In the genomic region with DNA sequence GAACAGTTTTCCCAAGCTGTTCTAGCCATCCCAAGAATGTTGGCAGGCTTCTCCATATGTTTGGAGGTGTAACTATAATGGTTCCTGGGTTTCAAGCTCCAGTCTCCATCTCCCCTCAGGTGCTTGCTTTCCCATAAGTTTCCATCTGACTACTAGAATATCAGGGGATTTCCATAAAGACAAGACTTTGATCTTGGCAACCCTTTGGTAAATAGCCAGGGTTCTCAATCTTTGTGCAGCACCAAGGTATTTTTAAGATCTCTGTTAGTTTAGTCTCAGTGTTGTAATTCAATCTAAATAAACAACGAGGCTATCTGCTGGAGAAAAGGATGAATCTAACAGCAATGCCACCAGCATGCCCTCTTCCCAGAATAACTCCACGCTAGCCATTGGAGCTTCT, we compare ENCODE assay signal across 9 cellular contexts. TPM values are rescaled to one million over a fixed set of nuclear protein-coding genes. Genes with fewer than 3 reads are reported as not detected.
DNase-seq lines count a peak whose midpoint lies in the region; ATAC-seq, FAIRE-seq and TF ChIP-seq lines count a peak whose summit lies in the region.
"Not testable (repeated sequence)": the region's sequence is repeated elsewhere in the genome, so short reads cannot be mapped to it uniquely, and the experiment has no call there.
"Had no signal": no experiment of that assay in that cellular context is flagged by ENCODE, and none has a peak within 500 bp of the region (broad histone marks: within the 10 kb centered on the region; RNA-seq: fewer than 3 reads in every experiment).

No MANE protein-coding gene starts in this region.

- ATAC-seq in CD8-positive, alpha-beta T cell; activated T-helper 17 cell treated with anti-CD3 and anti-CD28 coated beads, Interleukin-2, amount 50 U/mL, for 72 hours (replicated peaks); naive thymus-derived CD4-positive, alpha-beta T cell; stimulated activated effector memory CD8-positive, alpha-beta T cell treated with anti-CD3 and anti-CD28 coated beads, Interleukin-12 subunit alpha, Interleukin-12 subunit beta, amount 100 ng/mL, for 72 hours: not testable (repeated sequence)
- ATAC-seq in GM12878: peak; percentile 36; the same call in 1 of the 3 replicates

- CTCF ChIA-PET in CD8-positive, alpha-beta T cell (lab: Charles Lee); GM12878 (lab: Yijun Ruan, JAX): not testable (repeated sequence)
- CTCF ChIA-PET in naive thymus-derived CD4-positive, alpha-beta T cell (lab: Charles Lee): interaction anchor here (1.6 kb wide), 1 partner anchor 54 kb away, joined by 6 read pairs; no protein-coding TSS in a partner anchor

- H3K9me3 ChIP-seq in CD8-positive, alpha-beta T cell (ENCODE audit: low read length); GM12878 (replicated peaks; ENCODE audit: control insufficient read depth, insufficient read depth, low read length); naive thymus-derived CD4-positive, alpha-beta T cell (ENCODE audit: control insufficient read depth in 2 of 3, low read length in 3 of 3): not testable (repeated sequence)

- in situ Hi-C loops in GM12878 (cut with MboI): not testable (repeated sequence)

- H4K20me1 ChIP-seq in GM12878 (ENCODE audit: control insufficient read depth, insufficient read depth): not testable (repeated sequence)

- H3K9ac ChIP-seq in GM12878 (ENCODE audit: control insufficient read depth, insufficient read depth, low read length): not testable (repeated sequence)

- intact Hi-C loops in CD8-positive, alpha-beta T cell (cut with DNase I, micrococcal nuclease); GM12878 (cut with micrococcal nuclease; ENCODE audit: unreplicated experiment); naive thymus-derived CD4-positive, alpha-beta T cell (cut with micrococcal nuclease): not testable (repeated sequence)

- not testable (repeated sequence) for H3K27ac ChIP-seq in CD8-positive, alpha-beta T cell (ENCODE audit: low read depth, low read length); GM12878 (ENCODE audit: control insufficient read depth, insufficient read depth); naive thymus-derived CD4-positive, alpha-beta T cell (ENCODE audit: low read depth, low read length)

- H3K4me3 Mint-ChIP-seq in CD8-positive, alpha-beta T cell; T-helper 1 cell treated with Interleukin-12 subunit alpha and Interleukin-12 subunit beta and Interleukin-4 antibody, amounts not matched to agents 30 μg/mL and 1 μg/mL, for 36 hours; immature natural killer cell; stimulated activated effector memory CD8-positive, alpha-beta T cell treated with anti-CD3 and anti-CD28 coated beads, Interleukin-12 subunit alpha, Interleukin-12 subunit beta, amount 100 ng/mL, for 72 hours: not testable (repeated sequence)
- H3K4me3 Mint-ChIP-seq in activated T-helper 17 cell treated with anti-CD3 and anti-CD28 coated beads, Interleukin-2, amount 50 U/mL, for 72 hours: peak overlapping the region; percentile 29
- peak overlapping the region in 1 of 10 donors; percentile 7 for H3K4me3 Mint-ChIP-seq in naive thymus-derived CD4-positive, alpha-beta T cell

- H3K4me3 ChIP-seq in CD8-positive, alpha-beta T cell (ENCODE audit: low read depth, low read length); GM12878; naive thymus-derived CD4-positive, alpha-beta T cell (ENCODE audit: low read length): not testable (repeated sequence)

- not testable (repeated sequence) for H3K9me3 Mint-ChIP-seq in CD8-positive, alpha-beta T cell; T-helper 1 cell treated with Interleukin-12 subunit alpha and Interleukin-12 subunit beta and Interleukin-4 antibody, amounts not matched to agents 30 μg/mL and 1 μg/mL, for 36 hours; activated T-helper 17 cell treated with anti-CD3 and anti-CD28 coated beads, Interleukin-2, amount 50 U/mL, for 72 hours; immature natural killer cell; naive thymus-derived CD4-positive, alpha-beta T cell; stimulated activated effector memory CD8-positive, alpha-beta T cell treated with anti-CD3 and anti-CD28 coated beads, Interleukin-12 subunit alpha, Interleukin-12 subunit beta, amount 100 ng/mL, for 72 hours

- not testable (repeated sequence) for DNase-seq in CD8-positive, alpha-beta T cell; GM12878 (ENCODE audit: low read depth, low spot score); immature natural killer cell; naive thymus-derived CD4-positive, alpha-beta T cell
- peak in 1 of 2 donors; percentile 34 for DNase-seq in stimulated activated effector memory CD8-positive, alpha-beta T cell treated with anti-CD3 and anti-CD28 coated beads, Interleukin-12 subunit alpha, Interleukin-12 subunit beta, amount 100 ng/mL, for 72 hours (ENCODE audit: low spot score in 2 of 2)

- WGBS in GM12878 (ENCODE audit: insufficient coverage, insufficient replicate concordance, low lambda C conversion rate, missing lambda C conversion rate): 69% methylated on average over 2 of the region's 2 CpGs

- not testable (repeated sequence) for TF ChIP-seq POLR2A in GM12878 (IDR thresholded peaks at IDR 0.05; ENCODE audit: low read depth, low read length)

- not testable (repeated sequence) for H3K27me3 Mint-ChIP-seq in CD8-positive, alpha-beta T cell (ENCODE audit: low read depth); T-helper 1 cell treated with Interleukin-12 subunit alpha and Interleukin-12 subunit beta and Interleukin-4 antibody, amounts not matched to agents 30 μg/mL and 1 μg/mL, for 36 hours (ENCODE audit: low read depth); activated T-helper 17 cell treated with anti-CD3 and anti-CD28 coated beads, Interleukin-2, amount 50 U/mL, for 72 hours; immature natural killer cell (ENCODE audit: low read depth in 3 of 3); naive thymus-derived CD4-positive, alpha-beta T cell

- H3K79me2 ChIP-seq in GM12878 (ENCODE audit: control insufficient read depth, insufficient read depth, low read length): not testable (repeated sequence)

- RAD21 ChIA-PET in GM12878 (lab: Charles Lee; ENCODE audit: unreplicated experiment): not testable (repeated sequence)

- H2AFZ ChIP-seq in GM12878 (ENCODE audit: control insufficient read depth, low read depth, low read length): not testable (repeated sequence)

- TF ChIP-seq EP300 in GM12878 (IDR thresholded peaks at IDR 0.05; ENCODE audit: borderline replicate concordance in 1 of 2, control insufficient read depth in 1 of 2, low read depth in 2 of 2, low read length in 2 of 2): not testable (repeated sequence)

- H3K27ac Mint-ChIP-seq in CD8-positive, alpha-beta T cell: peak overlapping the region; percentile 61
- peak overlapping the region; percentile 6 for H3K27ac Mint-ChIP-seq in T-helper 1 cell treated with Interleukin-12 subunit alpha and Interleukin-12 subunit beta and Interleukin-4 antibody, amounts not matched to agents 30 μg/mL and 1 μg/mL, for 36 hours
- not testable (repeated sequence) for H3K27ac Mint-ChIP-seq in activated T-helper 17 cell treated with anti-CD3 and anti-CD28 coated beads, Interleukin-2, amount 50 U/mL, for 72 hours
- H3K27ac Mint-ChIP-seq in immature natural killer cell: peak overlapping the region; percentile 55 to 91 (median 84)
- H3K27ac Mint-ChIP-seq in naive thymus-derived CD4-positive, alpha-beta T cell: peak overlapping the region in 6 of 9 donors; percentile 42 to 83 (median 62)
- H3K27ac Mint-ChIP-seq in stimulated activated effector memory CD8-positive, alpha-beta T cell treated with anti-CD3 and anti-CD28 coated beads, Interleukin-12 subunit alpha, Interleukin-12 subunit beta, amount 100 ng/mL, for 72 hours: peak overlapping the region; percentile 2

- H3K36me3 Mint-ChIP-seq in CD8-positive, alpha-beta T cell: peaks cover 76% of the 10 kb centered on the region
- H3K36me3 Mint-ChIP-seq in T-helper 1 cell treated with Interleukin-12 subunit alpha and Interleukin-12 subunit beta and Interleukin-4 antibody, amounts not matched to agents 30 μg/mL and 1 μg/mL, for 36 hours (ENCODE audit: low read depth): peaks cover 57% of the 10 kb centered on the region
- H3K36me3 Mint-ChIP-seq in activated T-helper 17 cell treated with anti-CD3 and anti-CD28 coated beads, Interleukin-2, amount 50 U/mL, for 72 hours (ENCODE audit: low read depth): peaks cover 68% of the 10 kb centered on the region
- peaks cover 10 to 30% (median 26%) of the 10 kb centered on the region in 3 donors for H3K36me3 Mint-ChIP-seq in immature natural killer cell
- H3K36me3 Mint-ChIP-seq in naive thymus-derived CD4-positive, alpha-beta T cell: peaks cover 15 to 70% (median 49%) of the 10 kb centered on the region in 5 donors
- peaks cover 75% of the 10 kb centered on the region for H3K36me3 Mint-ChIP-seq in stimulated activated effector memory CD8-positive, alpha-beta T cell treated with anti-CD3 and anti-CD28 coated beads, Interleukin-12 subunit alpha, Interleukin-12 subunit beta, amount 100 ng/mL, for 72 hours

- SMC1A ChIA-PET in GM12878 (lab: Charles Lee; ENCODE audit: uncharacterized antibody, unreplicated experiment): not testable (repeated sequence)

- BruUV-seq in GM12878 (replicated peaks; lab: Mats Ljungman, UMichigan): not testable (repeated sequence)

- H3K4me1 Mint-ChIP-seq in CD8-positive, alpha-beta T cell (ENCODE audit: low read depth): peaks cover 67% of the 10 kb centered on the region
- peaks cover 14% of the 10 kb centered on the region for H3K4me1 Mint-ChIP-seq in T-helper 1 cell treated with Interleukin-12 subunit alpha and Interleukin-12 subunit beta and Interleukin-4 antibody, amounts not matched to agents 30 μg/mL and 1 μg/mL, for 36 hours (ENCODE audit: low read depth)
- H3K4me1 Mint-ChIP-seq in activated T-helper 17 cell treated with anti-CD3 and anti-CD28 coated beads, Interleukin-2, amount 50 U/mL, for 72 hours: peaks cover 32% of the 10 kb centered on the region
- H3K4me1 Mint-ChIP-seq in immature natural killer cell: peaks cover 47 to 77% of the 10 kb centered on the region in 2 donors
- peaks cover 23 to 86% (median 76%) of the 10 kb centered on the region in 7 donors for H3K4me1 Mint-ChIP-seq in naive thymus-derived CD4-positive, alpha-beta T cell
- peaks cover 53% of the 10 kb centered on the region for H3K4me1 Mint-ChIP-seq in stimulated activated effector memory CD8-positive, alpha-beta T cell treated with anti-CD3 and anti-CD28 coated beads, Interleukin-12 subunit alpha, Interleukin-12 subunit beta, amount 100 ng/mL, for 72 hours

- H3K27me3 ChIP-seq in CD8-positive, alpha-beta T cell (ENCODE audit: insufficient read depth, low read length); GM12878 (replicated peaks in 1 of 2; ENCODE audit: control insufficient read depth in 2 of 2, insufficient read depth in 2 of 2, low read length in 1 of 2); naive thymus-derived CD4-positive, alpha-beta T cell (ENCODE audit: control insufficient read depth in 2 of 2, insufficient read depth in 2 of 2, low read length in 2 of 2): not testable (repeated sequence)

- H3K36me3 ChIP-seq in CD8-positive, alpha-beta T cell (ENCODE audit: insufficient read depth, low read length); GM12878 (ENCODE audit: control insufficient read depth in 2 of 2, insufficient read depth in 2 of 2, low read length in 1 of 2): not testable (repeated sequence)
- peaks cover 0 to 27% (median 3%) of the 10 kb centered on the region in 3 experiments for H3K36me3 ChIP-seq in naive thymus-derived CD4-positive, alpha-beta T cell (ENCODE audit: control insufficient read depth in 2 of 3, insufficient read depth in 3 of 3, low read length in 3 of 3)

- not testable (repeated sequence) for H3K4me1 ChIP-seq in CD8-positive, alpha-beta T cell (ENCODE audit: insufficient read depth, low read length); GM12878 (ENCODE audit: control insufficient read depth, insufficient read depth, low read length); naive thymus-derived CD4-positive, alpha-beta T cell (ENCODE audit: control insufficient read depth in 2 of 2, insufficient read depth in 2 of 2, low read length in 2 of 2)

- H3K4me2 ChIP-seq in GM12878 (ENCODE audit: control insufficient read depth, insufficient read depth): not testable (repeated sequence)

- POLR2A ChIA-PET in CD8-positive, alpha-beta T cell (lab: Charles Lee); GM12878 (lab: Charles Lee): not testable (repeated sequence)
- POLR2A ChIA-PET in naive thymus-derived CD4-positive, alpha-beta T cell (lab: Charles Lee): interaction anchor here (1.0 kb wide), 1 partner anchor 52 kb away, joined by 3 read pairs; no protein-coding TSS in a partner anchor

- FAIRE-seq in GM12878 (lab: Jason Lieb, UNC): not testable (repeated sequence)

- not testable (repeated sequence) for TF ChIP-seq CTCF in CD8-positive, alpha-beta T cell (IDR thresholded peaks at IDR 0.05); GM12878 (IDR thresholded peaks at IDR 0.05 in 2 of 3, conservative IDR thresholded peaks at IDR 0.05 in 1 of 3; ENCODE audit: control insufficient read depth in 2 of 3, extremely low read depth in 1 of 3, insufficient read depth in 1 of 3, low read depth in 3 of 3, low read length in 3 of 3)

- TF ChIP-seq RAD21 in GM12878 (IDR thresholded peaks at IDR 0.05; ENCODE audit: insufficient read depth, low read depth, low read length): not testable (repeated sequence)

RNA-seq across cellular contexts. Expression of a gene that starts 56.7 kb away (rescaled TPM):
- under 1 TPM; 0.11 to 0.25 TPM for total RNA-seq in CD8-positive, alpha-beta T cell
- total RNA-seq in activated T-helper 17 cell treated with anti-CD3 and anti-CD28 coated beads, Interleukin-2, amount 50 U/mL, for 72 hours: under 1 TPM; 0.15 to 0.40 TPM
- not detected in 2 replicates for total RNA-seq in GM12878 (2013; cell fraction: nucleolus; rRNA removed)
- total RNA-seq in GM12878 (2014; rRNA removed): not detected in 2 replicates
- not detected in 2 replicates for total RNA-seq in GM12878 (2014; rRNA removed; fragmentation: Illumina TruSeq; extraction: Trizol)
- not detected in 2 replicates for total RNA-seq in GM12878 (2021)
- polyA plus RNA-seq in GM12878 (2011; ENCODE audit: low read depth): not detected
- not detected in 2 replicates for polyA plus RNA-seq in GM12878 (2011; rRNA removed)
- polyA plus RNA-seq in GM12878 (2011; cell fraction: cytosol; rRNA removed): not detected in 2 replicates
- polyA plus RNA-seq in GM12878 (2011; cell fraction: nucleus; rRNA removed): not detected in 2 replicates
- polyA plus RNA-seq in GM12878 (2012): not detected in 2 replicates
- polyA plus RNA-seq in GM12878 (2014; fragmentation: Illumina TruSeq; extraction: Trizol): not detected in 2 replicates
- not detected for polyA plus RNA-seq in GM12878 (2014; fragmentation: Nextera tagmentation; extraction: Ambion mirVana)
- polyA plus RNA-seq in GM12878 (2014; rRNA removed): not detected in 2 replicates
- polyA plus RNA-seq in GM12878 (2016; fragmentation: Nextera tagmentation; extraction: Ambion mirVana): not detected
- polyA minus RNA-seq in GM12878 (2011; rRNA and poly(A)+ RNA removed): not detected in 2 replicates
- not detected in 2 replicates for polyA minus RNA-seq in GM12878 (2011; cell fraction: cytosol; rRNA and poly(A)+ RNA removed)
- not detected in 2 replicates for polyA minus RNA-seq in GM12878 (2011; cell fraction: nucleus; rRNA and poly(A)+ RNA removed)
- polyA plus RNA-seq in immature natural killer cell: under 1 TPM in 2 of 3 donors, not detected in 1; 0.12 to 0.24 TPM
- total RNA-seq in naive thymus-derived CD4-positive, alpha-beta T cell: 1 to 10 TPM in 2 of 5 experiments, under 1 TPM in 3; 0.27 to 5.8 (median 0.94) TPM
- under 1 TPM; 0.05 to 0.09 TPM for polyA plus RNA-seq in naive thymus-derived CD4-positive, alpha-beta T cell
- total RNA-seq: GM23338 had no signal
- polyA plus RNA-seq: AG04450, GM23338 had no signal
